17 cellular contexts compared by ENCODE assay signal in the genomic region with DNA sequence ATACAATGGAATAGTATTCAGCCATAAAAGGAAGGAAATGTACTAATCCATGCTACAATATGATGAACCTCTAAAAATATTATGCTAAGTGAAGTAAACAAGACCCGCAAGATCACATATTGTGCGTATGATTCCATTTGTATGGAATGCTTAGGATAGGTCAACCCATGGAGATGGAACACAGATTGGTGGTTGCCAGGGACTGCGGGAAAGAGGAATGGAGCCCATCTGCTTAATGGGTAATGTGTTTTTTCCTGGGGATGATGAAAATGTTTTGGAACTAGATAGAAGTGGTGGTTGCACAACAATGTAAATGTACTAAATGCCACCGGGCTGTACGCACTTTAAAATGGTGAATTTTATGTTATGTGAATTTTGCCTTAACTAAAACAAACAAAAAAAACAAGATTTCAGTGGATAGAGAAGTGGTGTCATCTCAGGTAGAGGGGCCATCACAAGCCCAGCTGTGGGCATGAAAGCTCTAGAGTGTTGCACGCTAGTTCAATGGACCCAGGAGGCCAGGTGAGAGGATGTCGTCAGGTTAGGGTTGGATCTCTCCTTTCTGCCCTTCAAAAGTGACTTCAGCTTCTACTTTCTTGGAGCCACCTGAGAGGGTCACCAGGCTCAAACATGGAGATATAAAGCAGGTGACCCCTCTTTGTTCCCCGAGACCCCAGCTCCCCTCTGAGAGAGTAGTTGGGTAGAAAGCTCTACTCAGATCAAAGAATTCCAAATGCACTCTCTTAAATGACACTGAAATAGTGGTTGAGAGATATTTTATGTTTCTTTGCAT. TPM values are rescaled to one million over a fixed set of nuclear protein-coding genes. Genes with fewer than 3 reads are reported as not detected.
A peak's percentile ranks its signal among the peaks of the same experiment; 100 is the strongest.
DNase-seq lines count a peak whose midpoint lies in the region; ATAC-seq and TF ChIP-seq lines count a peak whose summit lies in the region.
"Had no signal": no experiment of that assay in that cellular context is flagged by ENCODE, and none has a peak within 500 bp of the region (broad histone marks: within the 10 kb centered on the region; RNA-seq: fewer than 3 reads in every experiment).

No MANE protein-coding gene starts in this region.

- H3K27ac ChIP-seq in esophagus muscularis mucosa (replicated peaks in 1 of 4), result no peak overlapping the region
- H3K27ac ChIP-seq in mesenchymal stem cell (ENCODE audit: low read length, poor library complexity, severe bottlenecking), result no peak overlapping the region
- no peak overlapping the region for H3K27ac ChIP-seq in endodermal cell (ENCODE audit: low read depth, low read length)
- H3K27ac ChIP-seq: HL-60 had no signal

- no peak overlapping the region for H3K4me3 Mint-ChIP-seq in endodermal cell

- no peak overlapping the region for H2BK5ac ChIP-seq in mesenchymal stem cell (ENCODE audit: low read depth, low read length, poor library complexity, severe bottlenecking)

- H3K14ac ChIP-seq in mesenchymal stem cell (ENCODE audit: low read length in 2 of 2), result no peak overlapping the region

- H2AFZ ChIP-seq in mesenchymal stem cell (ENCODE audit: low read depth, low read length), result no peak overlapping the region

- no peak overlapping the region for H3K27ac Mint-ChIP-seq in endodermal cell

- no peak overlapping the region for H2BK120ac ChIP-seq in mesenchymal stem cell (ENCODE audit: low read depth, low read length)

- no peak for ATAC-seq in sciatic nerve
- ATAC-seq in HG02870 (IDR thresholded peaks at IDR 0.05; ENCODE audit: unreplicated experiment), result no peak
- ATAC-seq in left lobe of liver, result no peak
- ATAC-seq: K562 had no signal

- H3K36me3 ChIP-seq in esophagus muscularis mucosa (peaks cover 0 to 12% (median 7%) of the 10 kb centered on the region in 4 donors), mesenchymal stem cell (ENCODE audit: control insufficient read depth in 1 of 2, insufficient read depth in 2 of 2, low read depth in 1 of 2, low read length in 2 of 2) (no peaks in the 10 kb centered on the region), endodermal cell (ENCODE audit: control insufficient read depth, insufficient read depth, low read length) (no peaks in the 10 kb centered on the region)

- peaks cover 8% of the 10 kb centered on the region for H3K79me1 ChIP-seq in mesenchymal stem cell (replicated peaks; ENCODE audit: low read length, poor library complexity, severe bottlenecking)

- TF ChIP-seq POLR2A in esophagus muscularis mucosa (IDR thresholded peaks at IDR 0.05; ENCODE audit: low read depth), result no peak

- WGBS in esophagus muscularis mucosa, result 91% methylated on average over 8 of the region's 8 CpGs
- 90% methylated on average over 6 of the region's 8 CpGs for WGBS in mesenchymal stem cell
- 96 to 99% methylated on average over 7 to 8 of the region's 8 CpGs for WGBS in endodermal cell (ENCODE audit: insufficient coverage in 1 of 2, insufficient read length in 1 of 2), 2 experiments

- no peak overlapping the region for H2AK5ac ChIP-seq in mesenchymal stem cell (ENCODE audit: low read length, severe bottlenecking)

- no peak overlapping the region for H4K91ac ChIP-seq in mesenchymal stem cell (ENCODE audit: low read length)

- no peak overlapping the region for H3K18ac ChIP-seq in mesenchymal stem cell (ENCODE audit: low read depth in 1 of 2, low read length in 2 of 2)

- H3K9ac ChIP-seq in mesenchymal stem cell (ENCODE audit: low read length), result no peak overlapping the region
- no peak overlapping the region for H3K9ac ChIP-seq in endodermal cell (ENCODE audit: extremely low read depth, low read length, poor library complexity, severe bottlenecking)

- peaks cover 4 to 24% (median 18%) of the 10 kb centered on the region in 4 donors for H3K4me1 ChIP-seq in esophagus muscularis mucosa
- peaks cover 16% of the 10 kb centered on the region for H3K4me1 ChIP-seq in mesenchymal stem cell (ENCODE audit: control insufficient read depth, insufficient read depth, low read depth, low read length)
- no peaks in the 10 kb centered on the region for H3K4me1 ChIP-seq in endodermal cell (ENCODE audit: control insufficient read depth, insufficient read depth, low read length)

- TF ChIP-seq CTCF in esophagus muscularis mucosa (IDR thresholded peaks at IDR 0.05) (no peak), endodermal cell (conservative IDR thresholded peaks at IDR 0.05) (no peak)

- H3K27me3 Mint-ChIP-seq in endodermal cell (ENCODE audit: insufficient read depth), result peaks cover 39% of the 10 kb centered on the region

- peak; percentile 72 for DNase-seq in EL
- DNase-seq in HCEC 1CT, result peak; percentile 59
- peak; percentile 68 for DNase-seq in esophagus muscularis mucosa (ENCODE audit: extremely low spot score)
- peak; percentile 51 for DNase-seq in mesenchymal stem cell
- DNase-seq in sciatic nerve (ENCODE audit: low spot score), result no peak
- no peak for DNase-seq in endodermal cell
- no peak for DNase-seq in left lobe of liver (ENCODE audit: low spot score)
- DNase-seq: C1 segment of cervical spinal cord; DMS153; NCI-H1436 treated with DMSO at 0.1 percent for 48 hours; NCI-H2081 treated with DMSO at 0.1 percent for 48 hours; NCI-H2227 treated with DMSO at 0.1 percent for 48 hours; NK-92 treated with Interleukin-12 subunit alpha and Interleukin-12 subunit beta, amount 100 ng/mL, for 24 hours; OCI-M1 had no signal

- intact Hi-C loops in esophagus muscularis mucosa (cut with DNase I), result loop anchor here (5.0 kb wide), 1 partner anchor 85 kb away; no protein-coding TSS in a partner anchor
- intact Hi-C loops in sciatic nerve (cut with DNase I), result no loop called here

- peaks cover 7% of the 10 kb centered on the region for H3K4me1 Mint-ChIP-seq in endodermal cell

- no peak overlapping the region for H3K23ac ChIP-seq in mesenchymal stem cell (ENCODE audit: low read length in 2 of 2)

- no peak overlapping the region for H2BK12ac ChIP-seq in mesenchymal stem cell (ENCODE audit: low read length in 2 of 2)

- H3K27me3 ChIP-seq in esophagus muscularis mucosa (no peaks in the 10 kb centered on the region), mesenchymal stem cell (ENCODE audit: control insufficient read depth in 1 of 2, insufficient read depth in 1 of 2, low read length in 2 of 2) (peaks cover 0 to 43% of the 10 kb centered on the region in 2 experiments), endodermal cell (ENCODE audit: control insufficient read depth, insufficient read depth, low read length, poor library complexity, severe bottlenecking) (peaks cover 31% of the 10 kb centered on the region)

- H3K4ac ChIP-seq in mesenchymal stem cell (ENCODE audit: low read depth in 1 of 2, low read length in 2 of 2), result no peak overlapping the region

- no peak overlapping the region for H3K4me3 ChIP-seq in esophagus muscularis mucosa
- H3K4me3 ChIP-seq in mesenchymal stem cell (ENCODE audit: insufficient read depth in 1 of 2, low read depth in 1 of 2, low read length in 2 of 2), result no peak overlapping the region
- H3K4me3 ChIP-seq in endodermal cell (ENCODE audit: low read length), result no peak overlapping the region
- H3K4me3 ChIP-seq: K562 had no signal

- H3K9me3 ChIP-seq in esophagus muscularis mucosa, result no peaks in the 10 kb centered on the region
- no peaks in the 10 kb centered on the region for H3K9me3 ChIP-seq in mesenchymal stem cell (ENCODE audit: control insufficient read depth, low read length)
- no peaks in the 10 kb centered on the region for H3K9me3 ChIP-seq in endodermal cell (ENCODE audit: control insufficient read depth, low read length)

- no peaks in the 10 kb centered on the region for H3K9me3 Mint-ChIP-seq in endodermal cell

- H3K36me3 Mint-ChIP-seq in endodermal cell (ENCODE audit: low read depth), result peaks cover 2% of the 10 kb centered on the region

- H2BK15ac ChIP-seq in mesenchymal stem cell (ENCODE audit: low read depth, poor library complexity, severe bottlenecking), result no peak overlapping the region

- no peak for TF ChIP-seq EP300 in esophagus muscularis mucosa (IDR thresholded peaks at IDR 0.05)

- no peak overlapping the region for H4K8ac ChIP-seq in mesenchymal stem cell (ENCODE audit: low read length)

- no peak overlapping the region for H3K4me2 ChIP-seq in mesenchymal stem cell (ENCODE audit: low read length, poor library complexity, severe bottlenecking)

RNA-seq across cellular contexts. Expression of a gene that starts 2.5 kb away (rescaled TPM):
- total RNA-seq in esophagus muscularis mucosa, result 10 to 100 TPM; 10.8 to 24.0 (median 12.4) TPM
- 3.3 TPM for polyA plus RNA-seq in mesenchymal stem cell (2013, experiment 1 of 2)
- 3.3 TPM for polyA plus RNA-seq in mesenchymal stem cell (2013, experiment 2 of 2)
- total RNA-seq in sciatic nerve, result 24.3 TPM
- total RNA-seq in endodermal cell, result 10 to 100 TPM in 1 of 2 donors, 1 to 10 TPM in 1; 7.5 to 11.5 TPM
- 2.8 TPM for polyA plus RNA-seq in endodermal cell (2013, experiment 1 of 2)
- 2.6 TPM for polyA plus RNA-seq in endodermal cell (2013, experiment 2 of 2)
- 49.9 TPM for total RNA-seq in left lobe of liver
- total RNA-seq: K562 had no signal
- polyA plus RNA-seq: K562 had no signal

RNA-seq across cellular contexts. Expression of a gene that starts 55.5 kb away (rescaled TPM):
- total RNA-seq in esophagus muscularis mucosa, result 10 to 100 TPM; 15.6 to 22.9 (median 20.5) TPM
- 5.3 TPM for polyA plus RNA-seq in mesenchymal stem cell (2013, experiment 1 of 2)
- 5.4 TPM for polyA plus RNA-seq in mesenchymal stem cell (2013, experiment 2 of 2)
- 35.0 TPM for total RNA-seq in sciatic nerve
- 10 to 100 TPM; 12.3 to 14.5 TPM for total RNA-seq in endodermal cell
- polyA plus RNA-seq in endodermal cell (2013, experiment 1 of 2), result 3.0 TPM
- 3.4 TPM for polyA plus RNA-seq in endodermal cell (2013, experiment 2 of 2)
- 129 TPM for total RNA-seq in left lobe of liver

Comparison
In these comparisons a context has a peak if more than half of its experiments do, and no peak if none do; other contexts are left out.
1. DNase-seq: peak in EL (single experiment), HCEC 1CT (single experiment), esophagus muscularis mucosa (single experiment) and mesenchymal stem cell (single experiment); none in sciatic nerve (single experiment), endodermal cell (single experiment) and left lobe of liver (single experiment).